11 cellular contexts compared by ENCODE assay signal in the genomic region with DNA sequence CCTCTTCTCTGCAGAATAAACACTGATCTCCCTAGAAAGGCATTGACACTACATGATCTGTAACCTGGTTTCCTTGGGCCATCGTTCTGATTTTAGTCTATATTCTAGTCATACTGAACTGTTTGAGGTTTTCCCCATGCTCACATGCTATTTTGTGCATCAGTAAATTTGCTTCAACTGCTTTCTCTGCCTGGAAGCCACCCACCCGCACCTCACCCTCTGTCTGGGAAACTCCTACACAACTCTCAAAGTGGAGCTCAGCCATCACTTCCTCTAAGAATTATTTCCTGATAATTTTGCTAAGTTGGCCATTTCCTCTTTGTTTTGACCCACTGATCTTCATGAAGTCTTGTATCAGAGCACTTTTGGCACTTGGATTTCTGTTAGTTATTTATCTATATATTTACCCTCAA. TPM values are rescaled to one million over a fixed set of nuclear protein-coding genes. Genes with fewer than 3 reads are reported as not detected.
A peak's percentile ranks its signal among the peaks of the same experiment; 100 is the strongest.
DNase-seq lines count a peak whose midpoint lies in the region; ATAC-seq and TF ChIP-seq lines count a peak whose summit lies in the region.
"Had no signal": no experiment of that assay in that cellular context is flagged by ENCODE, and none has a peak within 500 bp of the region (broad histone marks: within the 10 kb centered on the region; RNA-seq: fewer than 3 reads in every experiment).

No MANE protein-coding gene starts in this region.

- ATAC-seq in GM18499 (IDR thresholded peaks at IDR 0.05; ENCODE audit: insufficient read depth, unreplicated experiment) (peak; percentile 63), GM19467 (IDR thresholded peaks at IDR 0.05; ENCODE audit: unreplicated experiment) (peak; percentile 34), HG03139 (IDR thresholded peaks at IDR 0.05; ENCODE audit: unreplicated experiment) (peak; percentile 46), T-cell (replicated peaks in 1 of 4) (no peak)

- H3K4me1 ChIP-seq in MM.1S (ENCODE audit: low read length) = no peaks in the 10 kb centered on the region

- no peaks in the 10 kb centered on the region for H3K36me3 Mint-ChIP-seq in T-cell

- no peak for TF ChIP-seq CTCF in MM.1S (IDR thresholded peaks at IDR 0.05; ENCODE audit: low read length)

- CTCF ChIA-PET in T-cell (lab: Charles Lee) = no interaction called here

- H3K9me3 ChIP-seq in MM.1S (replicated peaks; ENCODE audit: insufficient read depth, low read length) = no peaks in the 10 kb centered on the region

- peak; percentile 39 to 56 for DNase-seq in activated T-cell treated with anti-CD3 and anti-CD28 coated beads, Interleukin-2, amount 50 U/mL, for 48 hours
- DNase-seq in MM.1S (no peak), T-cell (no peak), NCI-H82 (lab: John Stamatoyannopoulos, UW) (no peak), occipital lobe (lab: John Stamatoyannopoulos, UW) (no peak)
- DNase-seq: EL, SHP77 treated with DMSO at 0.1 percent for 48 hours had no signal

- H3K9me2 ChIP-seq in MM.1S (replicated peaks; ENCODE audit: insufficient read depth, low read length) = no peaks in the 10 kb centered on the region

- POLR2A ChIA-PET in T-cell (lab: Charles Lee) = no interaction called here

- H3K27me3 Mint-ChIP-seq in T-cell = no peaks in the 10 kb centered on the region

- no peaks in the 10 kb centered on the region for H3K79me2 ChIP-seq in MM.1S (ENCODE audit: low read length)

- H3K27ac ChIP-seq in MM.1S (ENCODE audit: low read length) = no peak overlapping the region

- H2AFZ ChIP-seq in MM.1S (ENCODE audit: low read length) = no peak overlapping the region

- H3K4me3 Mint-ChIP-seq in T-cell = no peak overlapping the region
- H3K4me3 Mint-ChIP-seq: nephron had no signal

- no peak overlapping the region for H3K27ac Mint-ChIP-seq in T-cell

- H3F3A ChIP-seq in MM.1S (ENCODE audit: insufficient read depth, low read length) = no peaks in the 10 kb centered on the region

- no peak overlapping the region for H3K4me2 ChIP-seq in MM.1S (ENCODE audit: low read depth, low read length)

- no peak overlapping the region for H3K4me3 ChIP-seq in MM.1S (ENCODE audit: low read length)

- no peaks in the 10 kb centered on the region for H4K20me1 ChIP-seq in MM.1S (ENCODE audit: insufficient read depth, low read length)

- H3K36me3 ChIP-seq in MM.1S (replicated peaks; ENCODE audit: insufficient read depth, low read length) = no peaks in the 10 kb centered on the region

- peaks cover 0 to 13% (median 9%) of the 10 kb centered on the region in 3 donors for H3K9me3 Mint-ChIP-seq in T-cell

- H3K27me3 ChIP-seq in MM.1S (replicated peaks; ENCODE audit: insufficient read depth, low read length) = no peaks in the 10 kb centered on the region

- H3K4me1 Mint-ChIP-seq in T-cell = peaks cover 0 to 5% (median 0%) of the 10 kb centered on the region in 3 donors
- H3K4me1 Mint-ChIP-seq: nephron had no signal

- H3K9ac ChIP-seq in MM.1S (ENCODE audit: low read length) = no peak overlapping the region

RNA-seq across cellular contexts. Expression of gene MMP20, which starts 36.1 kb away (rescaled TPM):
- total RNA-seq in T-cell (not detected), occipital lobe (not detected)

RNA-seq across cellular contexts. Expression of gene MMP7, which starts 58.5 kb away (rescaled TPM):
- total RNA-seq in T-cell (under 1 TPM in 3 of 5 donors, not detected in 2; 0.23 to 0.73 (median 0.60) TPM), occipital lobe (0.47 TPM)

Comparison
In these comparisons a context has a peak if more than half of its experiments do, and no peak if none do; other contexts are left out.
1. ATAC-seq: peak in GM18499 (single experiment), GM19467 (single experiment) and HG03139 (single experiment); none in T-cell (0 of 4).
2. DNase-seq: peak in activated T-cell treated with anti-CD3 and anti-CD28 coated beads, Interleukin-2, amount 50 U/mL, for 48 hours (2 of 2); none in MM.1S (single experiment), T-cell (0 of 34), NCI-H82 (single experiment) and occipital lobe (single experiment).